8 cellular contexts compared by ENCODE assay signal in genomic region chr7:115910541-115911164, GRCh38.
DNase-seq lines count a peak whose midpoint lies in the region; ATAC-seq and TF ChIP-seq lines count a peak whose summit lies in the region.

No MANE protein-coding gene starts in this region.

- H3K27ac ChIP-seq in MM.1S (ENCODE audit: low read length) (no peak overlapping the region), thyroid gland (peak overlapping the region in 2 of 3 donors; percentile 18 to 60)

- no peak overlapping the region for H3K4me3 ChIP-seq in MM.1S (ENCODE audit: low read length)
- H3K4me3 ChIP-seq in thyroid gland (replicated peaks in 1 of 3): no peak overlapping the region

- H3K9me2 ChIP-seq in MM.1S (replicated peaks; ENCODE audit: insufficient read depth, low read length): no peaks in the 10 kb centered on the region

- H3F3A ChIP-seq in MM.1S (ENCODE audit: insufficient read depth, low read length): no peaks in the 10 kb centered on the region; the same call in 1 of the 2 replicates

- no peaks in the 10 kb centered on the region for H3K4me1 Mint-ChIP-seq in glutamatergic neuron (ENCODE audit: low read depth, unreplicated experiment)

- no peaks in the 10 kb centered on the region for H4K20me1 ChIP-seq in MM.1S (ENCODE audit: insufficient read depth, low read length)

- peak overlapping the region; percentile 20; the same call in 1 of the 2 replicates for H3K4me2 ChIP-seq in MM.1S (ENCODE audit: low read depth, low read length)

- no peak for ATAC-seq in GM19463 (IDR thresholded peaks at IDR 0.05; ENCODE audit: unreplicated experiment)

- H3K27ac Mint-ChIP-seq in glutamatergic neuron (ENCODE audit: unreplicated experiment): no peak overlapping the region

- no peaks in the 10 kb centered on the region for H3K79me2 ChIP-seq in MM.1S (ENCODE audit: low read length)

- intact Hi-C loops in thyroid gland (cut with DNase I): no loop called here

- TF ChIP-seq CTCF in GM20000 (IDR thresholded peaks at IDR 0.05; ENCODE audit: extremely low read depth, missing control alignments): no peak
- peak; percentile 84 for TF ChIP-seq CTCF in MM.1S (IDR thresholded peaks at IDR 0.05; ENCODE audit: low read length)
- TF ChIP-seq CTCF in glutamatergic neuron (IDR thresholded peaks at IDR 0.05; ENCODE audit: partially characterized antibody, unreplicated experiment): peak; percentile 55
- peak; percentile 24 to 89 (median 58) for TF ChIP-seq CTCF in thyroid gland (IDR thresholded peaks at IDR 0.05)

- H3K9me3 ChIP-seq in MM.1S (replicated peaks; ENCODE audit: insufficient read depth, low read length) (no peaks in the 10 kb centered on the region), thyroid gland (no peaks in the 10 kb centered on the region)

- H3K9ac ChIP-seq in MM.1S (ENCODE audit: low read length): no peak overlapping the region

- H3K36me3 ChIP-seq in MM.1S (replicated peaks; ENCODE audit: insufficient read depth, low read length): no peaks in the 10 kb centered on the region
- no peaks in the 10 kb centered on the region for H3K36me3 ChIP-seq in thyroid gland

- H3K4me3 Mint-ChIP-seq in glutamatergic neuron (ENCODE audit: unreplicated experiment): no peak overlapping the region

- no peak for TF ChIP-seq POLR2A in thyroid gland (IDR thresholded peaks at IDR 0.05)

- H3K9me3 Mint-ChIP-seq in glutamatergic neuron (ENCODE audit: unreplicated experiment): no peaks in the 10 kb centered on the region

- peak overlapping the region; percentile 32; the same call in 1 of the 2 replicates for H2AFZ ChIP-seq in MM.1S (ENCODE audit: low read length)

- WGBS in thyroid gland, 2 donors: 1 to 3% methylated on average over 5 of the region's 5 CpGs

- peak; percentile 42 for DNase-seq in COLO829 (ENCODE audit: low spot score)
- peak; percentile 4 for DNase-seq in GM20000 (ENCODE audit: low spot score)
- peak; percentile 68 for DNase-seq in MM.1S
- peak; percentile 65 for DNase-seq in SKM-1 (lab: John Stamatoyannopoulos, UW; ENCODE audit: unreplicated experiment)
- no peak for DNase-seq in glutamatergic neuron
- DNase-seq in thyroid gland: no peak
- DNase-seq in mucosa of gallbladder (ENCODE audit: low spot score): no peak

- H3K27me3 ChIP-seq in MM.1S (replicated peaks; ENCODE audit: insufficient read depth, low read length) (no peaks in the 10 kb centered on the region), thyroid gland (no peaks in the 10 kb centered on the region)

- H3K4me1 ChIP-seq in MM.1S (ENCODE audit: low read length) (peaks cover 17% of the 10 kb centered on the region), thyroid gland (peaks cover 30 to 45% of the 10 kb centered on the region in 2 donors)

- no peaks in the 10 kb centered on the region for H3K27me3 Mint-ChIP-seq in glutamatergic neuron (ENCODE audit: unreplicated experiment)

- H3K36me3 Mint-ChIP-seq in glutamatergic neuron (ENCODE audit: unreplicated experiment): no peaks in the 10 kb centered on the region

Comparison
In these comparisons a context has a peak if more than half of its experiments do, and no peak if none do; other contexts are left out.
1. DNase-seq: peak in COLO829 (single experiment), GM20000 (single experiment), MM.1S (single experiment) and SKM-1 (single experiment); none in glutamatergic neuron (single experiment), thyroid gland (0 of 2) and mucosa of gallbladder (single experiment).